8 cellular contexts compared by ENCODE assay signal in genomic region chrX:101348452-101349222, GRCh38. TPM values are rescaled to one million over a fixed set of nuclear protein-coding genes. Genes with fewer than 3 reads are reported as not detected.
DNase-seq lines count a peak whose midpoint lies in the region; ATAC-seq lines count a peak whose summit lies in the region.

Gene TIMM8A, minus strand, starts transcription at chrX:101348742. Its CDS starts 78 bp downstream, at chrX:101348664.

- no peak within 1 kb of the TSS for H2BK120ac ChIP-seq in mesenchymal stem cell (ENCODE audit: low read depth, low read length)

- peaks cover 0 to 2% (median 0%) of the 10 kb centered on the region in 8 donors for H3K9me3 Mint-ChIP-seq in CD4-positive, alpha-beta memory T cell

- no peaks in the 10 kb centered on the region for H3K27me3 Mint-ChIP-seq in CD4-positive, alpha-beta memory T cell

- peak within 1 kb of the TSS; percentile 69 to 74 for H3K4me3 ChIP-seq in CD4-positive, alpha-beta memory T cell (ENCODE audit: low read length in 2 of 2)
- peak within 1 kb of the TSS; percentile 69 to 85 for H3K4me3 ChIP-seq in mesenchymal stem cell (ENCODE audit: insufficient read depth in 1 of 2, low read depth in 1 of 2, low read length in 2 of 2)

- H3K9ac ChIP-seq in mesenchymal stem cell (ENCODE audit: low read length): peak within 1 kb of the TSS; percentile 80

- no peak within 1 kb of the TSS for H2AK5ac ChIP-seq in mesenchymal stem cell (ENCODE audit: low read length, severe bottlenecking)

- H3K4me1 ChIP-seq in CD4-positive, alpha-beta memory T cell (ENCODE audit: insufficient read depth, low read length): peaks cover 19% of the 10 kb centered on the region
- no peaks in the 10 kb centered on the region for H3K4me1 ChIP-seq in mesenchymal stem cell (ENCODE audit: control insufficient read depth, insufficient read depth, low read depth, low read length)

- CTCF ChIA-PET in CD4-positive, alpha-beta memory T cell (lab: Charles Lee; ENCODE audit: partially characterized antibody): interaction anchor here (0.6 to 2.0 kb wide), 4 partner anchors 12 to 46 kb away, joined by 3 to 12 read pairs (median 3); partner anchors contain the start of gene RPL36A

- H4K91ac ChIP-seq in mesenchymal stem cell (ENCODE audit: low read length): peak within 1 kb of the TSS; percentile 80

- peaks cover 3 to 14% of the 10 kb centered on the region in 2 donors for H3K36me3 Mint-ChIP-seq in CD4-positive, alpha-beta memory T cell

- intact Hi-C loops in CD4-positive, alpha-beta memory T cell (cut with micrococcal nuclease): loop anchor here (1.0 to 2.0 kb wide), 3 partner anchors 42 to 298 kb away; partner anchors contain the start of genes HNRNPH2 and RPL36A

- DNase-seq in CD4-positive, alpha-beta memory T cell: peak; percentile 73 to 78 (median 74)
- peak; percentile 39 for DNase-seq in NCI-H82 treated with DMSO at 0.1 percent for 48 hours (lab: John Stamatoyannopoulos, UW; ENCODE audit: unreplicated experiment)
- DNase-seq in activated CD8-positive, alpha-beta memory T cell treated with anti-CD3 and anti-CD28 coated beads for 24 hours: peak; percentile 89
- DNase-seq in effector CD8-positive, alpha-beta T cell (lab: John Stamatoyannopoulos, UW): peak; percentile 49
- peak; percentile 78 for DNase-seq in mesenchymal stem cell
- DNase-seq in stimulated activated CD8-positive, alpha-beta memory T cell treated with anti-CD3 and anti-CD28 coated beads, Interleukin-12 subunit alpha, Interleukin-12 subunit beta, amount 100 ng/mL, for 4 hours (ENCODE audit: low read depth): peak; percentile 61

- H4K8ac ChIP-seq in mesenchymal stem cell (ENCODE audit: low read length): peak within 1 kb of the TSS; percentile 64

- POLR2A ChIA-PET in CD4-positive, alpha-beta memory T cell (lab: Charles Lee; ENCODE audit: partially characterized antibody): interaction anchor here (0.8 to 5.1 kb wide), 5 partner anchors 42 to 583 kb away, joined by 3 to 36 read pairs (median 5); partner anchors contain the start of genes GLA, RPL36A and ZMAT1

- peaks cover 2% of the 10 kb centered on the region for H3K79me1 ChIP-seq in mesenchymal stem cell (replicated peaks; ENCODE audit: low read length, poor library complexity, severe bottlenecking)

- no peak within 1 kb of the TSS for H3K4ac ChIP-seq in mesenchymal stem cell (ENCODE audit: low read depth in 1 of 2, low read length in 2 of 2)

- H2AFZ ChIP-seq in mesenchymal stem cell (ENCODE audit: low read depth, low read length): peak within 1 kb of the TSS; percentile 76

- no peak within 1 kb of the TSS for H2BK15ac ChIP-seq in mesenchymal stem cell (ENCODE audit: low read depth, poor library complexity, severe bottlenecking)

- H3K4me1 Mint-ChIP-seq in CD4-positive, alpha-beta memory T cell: peaks cover 5 to 21% (median 11%) of the 10 kb centered on the region in 4 donors

- H3K4me3 Mint-ChIP-seq in CD4-positive, alpha-beta memory T cell: peak within 1 kb of the TSS; percentile 88 to 94 (median 91)

- peak within 1 kb of the TSS; percentile 88 to 93 for H3K18ac ChIP-seq in mesenchymal stem cell (ENCODE audit: low read depth in 1 of 2, low read length in 2 of 2)

- H2BK12ac ChIP-seq in mesenchymal stem cell (ENCODE audit: low read length in 2 of 2): no peak within 1 kb of the TSS

- H2BK5ac ChIP-seq in mesenchymal stem cell (ENCODE audit: low read depth, low read length, poor library complexity, severe bottlenecking): no peak within 1 kb of the TSS

- H3K27ac ChIP-seq in CD4-positive, alpha-beta memory T cell (ENCODE audit: low read depth, low read length): peak within 1 kb of the TSS; percentile 72
- peak within 1 kb of the TSS; percentile 80 for H3K27ac ChIP-seq in mesenchymal stem cell (ENCODE audit: low read length, poor library complexity, severe bottlenecking)

- peak within 1 kb of the TSS; percentile 65 for H3K4me2 ChIP-seq in mesenchymal stem cell (ENCODE audit: low read length, poor library complexity, severe bottlenecking)

- WGBS in mesenchymal stem cell: 0% methylated on average over 17 of the region's 55 CpGs

- no peaks in the 10 kb centered on the region for H3K36me3 ChIP-seq in CD4-positive, alpha-beta memory T cell (ENCODE audit: insufficient read depth, low read length)
- no peaks in the 10 kb centered on the region for H3K36me3 ChIP-seq in mesenchymal stem cell (ENCODE audit: control insufficient read depth in 1 of 2, insufficient read depth in 2 of 2, low read depth in 1 of 2, low read length in 2 of 2)

- H3K27ac Mint-ChIP-seq in CD4-positive, alpha-beta memory T cell: peak within 1 kb of the TSS; percentile 85 to 97 (median 92)

- no peaks in the 10 kb centered on the region for H3K27me3 ChIP-seq in CD4-positive, alpha-beta memory T cell (ENCODE audit: insufficient read depth, low read length)
- peaks cover 0 to 5% of the 10 kb centered on the region in 2 experiments for H3K27me3 ChIP-seq in mesenchymal stem cell (ENCODE audit: control insufficient read depth in 1 of 2, insufficient read depth in 1 of 2, low read length in 2 of 2)

- H3K9me3 ChIP-seq in CD4-positive, alpha-beta memory T cell (ENCODE audit: control insufficient read depth in 1 of 2, low read length in 2 of 2): no peaks in the 10 kb centered on the region
- H3K9me3 ChIP-seq in mesenchymal stem cell (ENCODE audit: control insufficient read depth, low read length): no peaks in the 10 kb centered on the region

- H3K23ac ChIP-seq in mesenchymal stem cell (ENCODE audit: low read length in 2 of 2): no peak within 1 kb of the TSS

- ATAC-seq in GM19455 (IDR thresholded peaks at IDR 0.05; ENCODE audit: unreplicated experiment): peak; percentile 98
- peak; percentile 72 for ATAC-seq in HG03575 (IDR thresholded peaks at IDR 0.05; ENCODE audit: extremely low read depth, insufficient number of reproducible peaks, low FRiP score, unreplicated experiment)

- H3K14ac ChIP-seq in mesenchymal stem cell (ENCODE audit: low read length in 2 of 2): no peak within 1 kb of the TSS

RNA-seq across cellular contexts. Expression of gene TIMM8A, which starts in this region (rescaled TPM):
- 10 to 100 TPM; 12.0 to 13.3 TPM for total RNA-seq in CD4-positive, alpha-beta memory T cell
- 10 to 100 TPM in 1 of 2 donors, 1 to 10 TPM in 1; 8.8 to 10.5 TPM for polyA plus RNA-seq in CD4-positive, alpha-beta memory T cell
- 7.0 TPM for polyA plus RNA-seq in mesenchymal stem cell (2013, experiment 1 of 2)
- 7.8 TPM for polyA plus RNA-seq in mesenchymal stem cell (2013, experiment 2 of 2)

Comparison
In these comparisons a context has a peak if more than half of its experiments do, and no peak if none do; other contexts are left out.
1. Peak in every context shown above with its lines: DNase-seq, ATAC-seq, H3K4me3 ChIP-seq and H3K27ac ChIP-seq.
2. DNase-seq: peak in every context shown above with its lines; median percentile 89 in activated CD8-positive, alpha-beta memory T cell treated with anti-CD3 and anti-CD28 coated beads for 24 hours; 78 in mesenchymal stem cell; 74 in CD4-positive, alpha-beta memory T cell; 61 in stimulated activated CD8-positive, alpha-beta memory T cell treated with anti-CD3 and anti-CD28 coated beads, Interleukin-12 subunit alpha, Interleukin-12 subunit beta, amount 100 ng/mL, for 4 hours; 49 in effector CD8-positive, alpha-beta T cell; 39 in NCI-H82 treated with DMSO at 0.1 percent for 48 hours.